Comparison of ENCODE assay signal across 20 cellular contexts in genomic region chr17:80829166-80829813, GRCh38.
DNase-seq lines count a peak whose midpoint lies in the region; ATAC-seq lines count a peak whose summit lies in the region.
"Had no signal": no experiment of that assay in that cellular context is flagged by ENCODE, and none has a peak within 500 bp of the region (broad histone marks: within the 10 kb centered on the region; RNA-seq: fewer than 3 reads in every experiment).

No MANE protein-coding gene starts in this region.

- H2BK12ac ChIP-seq in neuronal stem cell (ENCODE audit: low read length): no peak overlapping the region

- peaks cover 4% of the 10 kb centered on the region for H3K79me1 ChIP-seq in neuronal stem cell (ENCODE audit: low read depth, low read length)

- H2BK120ac ChIP-seq in neuronal stem cell (ENCODE audit: low read depth, low read length): no peak overlapping the region

- H3K4me2 ChIP-seq in neuronal stem cell (ENCODE audit: insufficient read depth, low read length, poor library complexity, severe bottlenecking): no peak overlapping the region

- no peak overlapping the region for H3K23ac ChIP-seq in neuronal stem cell (ENCODE audit: low read depth, low read length, poor library complexity)

- H3K27me3 Mint-ChIP-seq in activated naive CD8-positive, alpha-beta T cell treated with anti-CD3 and anti-CD28 coated beads, Interleukin-2, amount 10 ng/mL, durations not matched to agents 7 days and 5 days: no peaks in the 10 kb centered on the region

- H3K4me3 Mint-ChIP-seq in activated naive CD8-positive, alpha-beta T cell treated with anti-CD3 and anti-CD28 coated beads, Interleukin-2, amount 10 ng/mL, durations not matched to agents 7 days and 5 days: no peak overlapping the region

- peak; percentile 9 for DNase-seq in activated naive CD4-positive, alpha-beta T cell treated with anti-CD3 and anti-CD28 coated beads, Interleukin-2, amount 50 U/mL, for 16 hours
- DNase-seq in activated naive CD4-positive, alpha-beta T cell treated with Interleukin-2 at 50 U/mL for 16 hours: no peak
- DNase-seq in SK-N-MC (ENCODE audit: low read depth, low spot score) (no peak), neuronal stem cell (ENCODE audit: low spot score) (no peak), iPS-NIHi7 (ENCODE audit: extremely low spot score) (no peak), ureter (ENCODE audit: low spot score) (no peak), DMS 273 (lab: John Stamatoyannopoulos, UW; ENCODE audit: unreplicated experiment) (no peak)
- peak; percentile 25 for DNase-seq in activated naive CD8-positive, alpha-beta T cell treated with anti-CD3 and anti-CD28 coated beads, Interleukin-2, amount 10 ng/mL, durations not matched to agents 7 days and 5 days
- DNase-seq: brain microvascular endothelial cell; C1 segment of cervical spinal cord; DMS79 treated with DMSO at 0.1 percent for 48 hours; GF-D8; NCI-H1092; NCI-H1694 treated with DMSO at 0.1 percent for 48 hours; right cardiac atrium; spleen; stimulated activated CD4-positive, alpha-beta T cell treated with anti-CD3 and anti-CD28 coated beads, Interleukin-2, amount 100 ng/mL, for 48 hours; substantia nigra; upper lobe of left lung had no signal

- peaks cover 12% of the 10 kb centered on the region for H3K36me3 Mint-ChIP-seq in activated naive CD8-positive, alpha-beta T cell treated with anti-CD3 and anti-CD28 coated beads, Interleukin-2, amount 10 ng/mL, durations not matched to agents 7 days and 5 days

- H2BK5ac ChIP-seq in neuronal stem cell (ENCODE audit: low read length): no peak overlapping the region

- H3K4ac ChIP-seq in neuronal stem cell (ENCODE audit: low read length): no peak overlapping the region

- H3K4me1 Mint-ChIP-seq in activated naive CD8-positive, alpha-beta T cell treated with anti-CD3 and anti-CD28 coated beads, Interleukin-2, amount 10 ng/mL, durations not matched to agents 7 days and 5 days: peaks cover 36% of the 10 kb centered on the region

- H2AK5ac ChIP-seq in neuronal stem cell (ENCODE audit: low read depth, low read length): peak overlapping the region; percentile 32

- H3K36me3 ChIP-seq in SK-N-MC (ENCODE audit: insufficient read depth, low read length) (no peaks in the 10 kb centered on the region), neuronal stem cell (replicated peaks in 1 of 2; ENCODE audit: control insufficient read depth in 2 of 2, insufficient read depth in 2 of 2, low read length in 2 of 2) (peaks cover 0 to 11% of the 10 kb centered on the region in 2 donors)

- no peaks in the 10 kb centered on the region for H3K9me3 Mint-ChIP-seq in activated naive CD8-positive, alpha-beta T cell treated with anti-CD3 and anti-CD28 coated beads, Interleukin-2, amount 10 ng/mL, durations not matched to agents 7 days and 5 days

- H3K14ac ChIP-seq in neuronal stem cell (ENCODE audit: low read length): no peak overlapping the region

- H4K8ac ChIP-seq in neuronal stem cell (ENCODE audit: low read depth, low read length): no peak overlapping the region

- ATAC-seq in activated naive CD8-positive, alpha-beta T cell treated with anti-CD3 and anti-CD28 coated beads, Interleukin-2, amount 10 ng/mL, durations not matched to agents 7 days and 5 days (ENCODE audit: low read depth): no peak
- ATAC-seq: right cardiac atrium had no signal

- H3K27ac ChIP-seq in SK-N-MC (peak overlapping the region; percentile 69), neuronal stem cell (replicated peaks; ENCODE audit: low read length) (no peak overlapping the region)
- H3K27ac ChIP-seq: brain microvascular endothelial cell, spleen, upper lobe of left lung had no signal

- no peak overlapping the region for H4K91ac ChIP-seq in neuronal stem cell (ENCODE audit: low read depth, low read length, poor library complexity)

- POLR2A ChIA-PET in activated naive CD8-positive, alpha-beta T cell treated with anti-CD3 and anti-CD28 coated beads, Interleukin-2, amount 10 ng/mL, durations not matched to agents 7 days and 5 days (lab: Charles Lee): interaction anchor here (1.8 kb wide), 1 partner anchor 39 kb away, joined by 5 read pairs; no protein-coding TSS in a partner anchor

- H3K9me3 ChIP-seq in SK-N-MC (ENCODE audit: low read depth, low read length) (no peaks in the 10 kb centered on the region), neuronal stem cell (replicated peaks in 1 of 2; ENCODE audit: control insufficient read depth in 2 of 2, insufficient read depth in 1 of 2, low read depth in 1 of 2, low read length in 2 of 2) (peaks cover 2% of the 10 kb centered on the region in 2 donors)
- H3K9me3 ChIP-seq: Caco-2, spleen, upper lobe of left lung had no signal

- no CpG with 5 or more reads among the region's 26 CpGs for WGBS in neuronal stem cell (ENCODE audit: extremely low coverage in 2 of 2, insufficient read length in 2 of 2, insufficient replicate concordance in 1 of 2), 2 donors

- H3K18ac ChIP-seq in neuronal stem cell (ENCODE audit: low read length): no peak overlapping the region

- H3K4me3 ChIP-seq in SK-N-MC (no peak overlapping the region), neuronal stem cell (ENCODE audit: low read length in 2 of 2) (no peak overlapping the region)
- H3K4me3 ChIP-seq: spleen, upper lobe of left lung had no signal

- no peak overlapping the region for H2AFZ ChIP-seq in neuronal stem cell (ENCODE audit: low read length)

- H3K4me1 ChIP-seq in neuronal stem cell (ENCODE audit: control insufficient read depth in 2 of 2, insufficient read depth in 1 of 2, low read depth in 1 of 2, low read length in 2 of 2): peaks cover 20 to 31% of the 10 kb centered on the region in 2 donors

- no peak overlapping the region for H2BK15ac ChIP-seq in neuronal stem cell (ENCODE audit: low read length)

- peak overlapping the region; percentile 58 for H3K27ac Mint-ChIP-seq in activated naive CD8-positive, alpha-beta T cell treated with anti-CD3 and anti-CD28 coated beads, Interleukin-2, amount 10 ng/mL, durations not matched to agents 7 days and 5 days

- H3K9ac ChIP-seq in SK-N-MC (ENCODE audit: insufficient read length) (no peak overlapping the region), neuronal stem cell (ENCODE audit: low read depth, low read length, poor library complexity) (no peak overlapping the region)

- no peaks in the 10 kb centered on the region for H3K27me3 ChIP-seq in neuronal stem cell (ENCODE audit: control insufficient read depth in 3 of 3, insufficient read depth in 3 of 3, low read depth in 1 of 3, low read length in 3 of 3)
- H3K27me3 ChIP-seq: brain microvascular endothelial cell, spleen, upper lobe of left lung had no signal

Comparison
In these comparisons a context has a peak if more than half of its experiments do, and no peak if none do; other contexts are left out.
1. DNase-seq: peak in activated naive CD4-positive, alpha-beta T cell treated with anti-CD3 and anti-CD28 coated beads, Interleukin-2, amount 50 U/mL, for 16 hours (single experiment) and activated naive CD8-positive, alpha-beta T cell treated with anti-CD3 and anti-CD28 coated beads, Interleukin-2, amount 10 ng/mL, durations not matched to agents 7 days and 5 days (single experiment); none in activated naive CD4-positive, alpha-beta T cell treated with Interleukin-2 at 50 U/mL for 16 hours (single experiment), SK-N-MC (single experiment), neuronal stem cell (single experiment), iPS-NIHi7 (single experiment), ureter (single experiment) and DMS 273 (single experiment).